In the genomic region with DNA sequence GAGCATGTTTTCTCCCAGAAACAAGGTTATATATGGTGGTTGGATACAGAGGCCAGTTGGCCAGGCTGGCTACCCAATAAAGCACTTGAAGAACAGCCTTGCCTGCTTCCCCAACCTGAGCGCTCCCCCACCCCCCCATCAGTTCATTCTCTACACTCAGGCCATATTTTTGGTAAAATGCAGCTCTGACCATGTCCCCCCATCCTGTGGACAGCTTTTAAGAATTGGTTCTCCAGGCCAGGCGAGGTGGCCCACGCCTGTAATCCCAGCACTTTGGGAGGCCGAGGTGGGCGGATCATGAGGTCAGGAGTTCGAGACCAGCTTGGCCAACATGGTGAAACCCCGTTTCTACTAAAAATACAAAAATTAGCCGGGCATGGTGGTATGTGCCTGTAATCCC, we compare ENCODE assay signal across 13 cellular contexts. TPM values are rescaled to one million over a fixed set of nuclear protein-coding genes. Genes with fewer than 3 reads are reported as not detected.
DNase-seq lines count a peak whose midpoint lies in the region; ATAC-seq and TF ChIP-seq lines count a peak whose summit lies in the region.
"Not testable (repeated sequence)": the region's sequence is repeated elsewhere in the genome, so short reads cannot be mapped to it uniquely, and the experiment has no call there.
"Had no signal": no experiment of that assay in that cellular context is flagged by ENCODE, and none has a peak within 500 bp of the region (broad histone marks: within the 10 kb centered on the region; RNA-seq: fewer than 3 reads in every experiment).

No MANE protein-coding gene starts in this region.

- not testable (repeated sequence) for ATAC-seq in RWPE2 (ENCODE audit: low read depth); psoas muscle

- intact Hi-C loops in MCF 10A (cut with micrococcal nuclease); psoas muscle (cut with DNase I): not testable (repeated sequence)

- not testable (repeated sequence) for H3K4me1 ChIP-seq in RWPE2 (ENCODE audit: insufficient read depth, poor library complexity, severe bottlenecking)
- H3K4me1 ChIP-seq in esophagus (ENCODE audit: control insufficient read depth in 2 of 2, insufficient read depth in 2 of 2, low read length in 1 of 2) (peaks cover 0 to 14% of the 10 kb centered on the region in 2 donors), right atrium auricular region (peaks cover 0 to 90% of the 10 kb centered on the region in 2 donors), mucosa of rectum (ENCODE audit: control insufficient read depth in 2 of 2, insufficient read depth in 2 of 2, low read length in 2 of 2) (peaks cover 9 to 12% of the 10 kb centered on the region in 2 donors), psoas muscle (peaks cover 12% of the 10 kb centered on the region), suprapubic skin (peaks cover 42% of the 10 kb centered on the region)

- not testable (repeated sequence) for H3K9me3 ChIP-seq in RWPE2 (ENCODE audit: severe bottlenecking); esophagus (ENCODE audit: control insufficient read depth in 2 of 2, insufficient read depth in 1 of 2, low read depth in 1 of 2, low read length in 1 of 2); right atrium auricular region; mucosa of rectum (ENCODE audit: control insufficient read depth in 2 of 2, low read length in 2 of 2); psoas muscle; suprapubic skin

- H3K27ac ChIP-seq in RWPE2 (ENCODE audit: poor library complexity, severe bottlenecking) (peak overlapping the region; percentile 50), esophagus (ENCODE audit: low read depth in 2 of 2, low read length in 1 of 2) (peak overlapping the region; percentile 53 to 70), right atrium auricular region (peak overlapping the region; percentile 77 to 81), mucosa of rectum (ENCODE audit: low read depth in 2 of 2, low read length in 2 of 2) (peak overlapping the region; percentile 85 to 87), psoas muscle (peak overlapping the region; percentile 72), suprapubic skin (peak overlapping the region; percentile 82)

- not testable (repeated sequence) for H3K4me3 Mint-ChIP-seq in MCF 10A (ENCODE audit: unreplicated experiment)

- not testable (repeated sequence) for TF ChIP-seq POLR2A in suprapubic skin (IDR thresholded peaks at IDR 0.05)

- not testable (repeated sequence) for TF ChIP-seq CTCF in RWPE2 (IDR thresholded peaks at IDR 0.05; ENCODE audit: poor library complexity, severe bottlenecking); MCF 10A (IDR thresholded peaks at IDR 0.05; ENCODE audit: unreplicated experiment); right atrium auricular region (IDR thresholded peaks at IDR 0.05); psoas muscle (IDR thresholded peaks at IDR 0.05); suprapubic skin (IDR thresholded peaks at IDR 0.05)

- H3K4me3 ChIP-seq in RWPE2 (ENCODE audit: severe bottlenecking); esophagus (ENCODE audit: low read depth in 1 of 2, low read length in 2 of 2); right atrium auricular region; mucosa of rectum (ENCODE audit: low read length in 2 of 2); psoas muscle; suprapubic skin: not testable (repeated sequence)

- H3K9me3 Mint-ChIP-seq in MCF 10A (ENCODE audit: unreplicated experiment) = not testable (repeated sequence)

- not testable (repeated sequence) for BruUV-seq in MCF 10A (replicated peaks; lab: Mats Ljungman, UMichigan)

- DNase-seq in RWPE2 (ENCODE audit: low spot score); MCF 10A (ENCODE audit: unreplicated experiment); right atrium auricular region (ENCODE audit: low spot score); psoas muscle; suprapubic skin (ENCODE audit: low spot score in 2 of 2): not testable (repeated sequence)

- peaks cover 17% of the 10 kb centered on the region for H3K4me1 Mint-ChIP-seq in MCF 10A (ENCODE audit: insufficient read depth, unreplicated experiment)

- not testable (repeated sequence) for TF ChIP-seq EP300 in suprapubic skin (IDR thresholded peaks at IDR 0.05)

- peak overlapping the region; percentile 63 for H3K27ac Mint-ChIP-seq in MCF 10A (ENCODE audit: low read depth, unreplicated experiment)

- H3K27me3 Mint-ChIP-seq in MCF 10A (ENCODE audit: insufficient read depth, unreplicated experiment) = not testable (repeated sequence)

- POLR2A ChIA-PET in MCF 10A (lab: Yijun Ruan, JAX) = interaction anchor here (1.1 to 1.6 kb wide), 4 partner anchors 9 to 24 kb away, joined by 3 to 8 read pairs (median 4); no protein-coding TSS in a partner anchor

- H3K27me3 ChIP-seq in RWPE2 (ENCODE audit: insufficient read depth, poor library complexity, severe bottlenecking); esophagus (ENCODE audit: control insufficient read depth in 1 of 2, insufficient read depth in 2 of 2, low read length in 2 of 2); right atrium auricular region; mucosa of rectum (ENCODE audit: control insufficient read depth in 2 of 2, insufficient read depth in 2 of 2, low read length in 2 of 2); psoas muscle (ENCODE audit: insufficient read depth in 3 of 3, low read length in 2 of 3); suprapubic skin: not testable (repeated sequence)

- WGBS in esophagus, 2 donors = 81 to 87% methylated on average over 8 of the region's 8 CpGs
- WGBS in psoas muscle, 3 donors = 86 to 89% (median 87%) methylated on average over 8 of the region's 8 CpGs
- WGBS in suprapubic skin = 87% methylated on average over 8 of the region's 8 CpGs

- CTCF ChIA-PET in MCF 10A (lab: Yijun Ruan, JAX) = interaction anchor here (1.1 to 2.9 kb wide), 4 partner anchors 13 to 152 kb away, joined by 3 to 11 read pairs (median 9); partner anchors contain the start of gene EPHA1

- H3K9ac ChIP-seq in mucosa of rectum (ENCODE audit: low read depth in 1 of 2, low read length in 2 of 2) = not testable (repeated sequence)

- H3K36me3 ChIP-seq in RWPE2 (ENCODE audit: low read depth) (peaks cover 94% of the 10 kb centered on the region), esophagus (ENCODE audit: control insufficient read depth in 2 of 2, insufficient read depth in 2 of 2, low read length in 1 of 2) (peaks cover 10 to 68% of the 10 kb centered on the region in 2 donors), right atrium auricular region (peaks cover 50% of the 10 kb centered on the region), mucosa of rectum (ENCODE audit: control insufficient read depth in 2 of 2, insufficient read depth in 2 of 2, low read length in 2 of 2) (peaks cover 47 to 63% of the 10 kb centered on the region in 2 donors), psoas muscle (ENCODE audit: insufficient read depth in 1 of 2, low read depth in 1 of 2) (peaks cover 13 to 56% of the 10 kb centered on the region in 2 donors), suprapubic skin (peaks cover 63% of the 10 kb centered on the region)

- peaks cover 50% of the 10 kb centered on the region for H3K36me3 Mint-ChIP-seq in MCF 10A (ENCODE audit: insufficient read depth, unreplicated experiment)

RNA-seq across cellular contexts. Expression of gene ZYX, which starts 11.3 kb away (rescaled TPM):
- total RNA-seq in MCF 10A (2022) (168 and 260 TPM in 2 replicates), right atrium auricular region (10 to 100 TPM; 48.3 to 93.7 TPM), psoas muscle (100 to 1,000 TPM in 2 of 4 donors, 10 to 100 TPM in 2; 60.4 to 134 (median 96.0) TPM), suprapubic skin (10 to 100 TPM; 46.3 to 73.0 (median 59.3) TPM)
- polyA plus RNA-seq in esophagus (10 to 100 TPM; 62.7 to 92.3 TPM), psoas muscle (100 to 1,000 TPM in 1 of 3 donors, 10 to 100 TPM in 2; 34.4 to 215 (median 57.6) TPM)

RNA-seq across cellular contexts. Expression of gene EPHA1, which starts 16.2 kb away (rescaled TPM):
- 0.89 and 1.2 TPM in 2 replicates for total RNA-seq in MCF 10A (2022)
- 10 to 100 TPM; 65.6 to 74.6 TPM for polyA plus RNA-seq in esophagus
- under 1 TPM in 1 of 2 donors, not detected in 1; 0.71 TPM for total RNA-seq in right atrium auricular region
- total RNA-seq in psoas muscle = under 1 TPM in 2 of 4 donors, not detected in 2; 0.28 to 0.38 TPM
- polyA plus RNA-seq in psoas muscle = under 1 TPM in 2 of 3 donors, not detected in 1; 0.07 to 0.12 TPM
- 10 to 100 TPM; 60.9 to 94.4 (median 67.7) TPM for total RNA-seq in suprapubic skin
- total RNA-seq: activated T-helper 1 cell treated with anti-CD3 and anti-CD28 coated beads, Interleukin-12 subunit alpha, Interleukin-12 subunit beta, Interleukin-2, Interleukin-4 antibody, amounts not matched to agents 30 ng/mL and 10 ng/mL and 1 ng/mL, durations not matched to agents 14 hours and 24 hours and 36 hours; dermis microvascular lymphatic vessel endothelial cell; NCI-H460 had no signal

RNA-seq across cellular contexts. Expression of gene FAM131B, which starts 29.9 kb away (rescaled TPM):
- total RNA-seq in MCF 10A (2022) (0.19 and 0.25 TPM in 2 replicates), right atrium auricular region (under 1 TPM; 0.08 to 0.48 TPM), psoas muscle (1 to 10 TPM in 1 of 4 donors, under 1 TPM in 3; 0.25 to 1.0 (median 0.61) TPM), suprapubic skin (under 1 TPM in 3 of 4 donors, not detected in 1; 0.13 to 0.40 (median 0.19) TPM)
- polyA plus RNA-seq in esophagus (under 1 TPM; 0.16 to 0.28 TPM), psoas muscle (under 1 TPM; 0.13 to 0.27 (median 0.21) TPM)

RNA-seq across cellular contexts. Expression of gene TAS2R60, which starts 50.8 kb away (rescaled TPM):
- total RNA-seq in MCF 10A (2022) = not detected in 2 replicates
- polyA plus RNA-seq in esophagus = not detected
- total RNA-seq in right atrium auricular region = not detected
- total RNA-seq in psoas muscle = not detected
- polyA plus RNA-seq in psoas muscle = not detected
- total RNA-seq in suprapubic skin = not detected
- total RNA-seq: activated T-helper 1 cell treated with anti-CD3 and anti-CD28 coated beads, Interleukin-12 subunit alpha, Interleukin-12 subunit beta, Interleukin-2, Interleukin-4 antibody, amounts not matched to agents 30 ng/mL and 10 ng/mL and 1 ng/mL, durations not matched to agents 14 hours and 24 hours and 36 hours; dermis microvascular lymphatic vessel endothelial cell; left colon; NCI-H460 had no signal
- polyA plus RNA-seq: BJ, IgD-negative memory B cell had no signal

Comparison
In these comparisons a context has a peak if more than half of its experiments do, and no peak if none do; other contexts are left out.
1. RNA of gene EPHA1, which starts 16.2 kb away (total RNA-seq): 60.9 to 94.4 TPM in suprapubic skin; 0.89 to 1.2 TPM in MCF 10A, 0.71 TPM in right atrium auricular region and 0.28 to 0.38 TPM in psoas muscle; every median in the first group is over 10 times any median in the second.
2. Peak in every context shown above with its lines, with median percentiles within 50 percentile points of each other: H3K27ac ChIP-seq.